In the genomic region with DNA sequence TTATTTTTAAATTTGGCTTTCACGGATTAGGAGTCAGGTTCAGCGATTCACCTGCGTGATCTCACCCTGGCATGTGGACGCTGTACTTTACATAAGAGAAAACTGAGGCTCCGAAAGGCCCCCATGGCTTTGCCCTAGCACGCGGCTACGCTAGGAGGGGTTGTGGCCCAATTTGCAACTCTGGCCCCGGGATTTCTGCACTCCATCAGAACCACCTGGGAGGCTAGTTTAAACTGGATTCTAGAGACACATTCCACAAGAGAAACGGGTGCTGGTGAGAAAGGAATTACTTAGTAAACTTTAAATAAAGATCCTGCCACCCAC, we compare ENCODE assay signal across 9 cellular contexts. TPM values are rescaled to one million over a fixed set of nuclear protein-coding genes. Genes with fewer than 3 reads are reported as not detected.
DNase-seq lines count a peak whose midpoint lies in the region; ATAC-seq and TF ChIP-seq lines count a peak whose summit lies in the region.
"Had no signal": no experiment of that assay in that cellular context is flagged by ENCODE, and none has a peak within 500 bp of the region (broad histone marks: within the 10 kb centered on the region; RNA-seq: fewer than 3 reads in every experiment).

No MANE protein-coding gene starts in this region.

- H4K20me1 ChIP-seq in SK-N-SH (ENCODE audit: insufficient read depth) = peaks cover 5% of the 10 kb centered on the region; the same call in 1 of the 2 replicates

- CTCF ChIA-PET in SK-N-SH (lab: Yijun Ruan, JAX) = interaction anchor here (1.0 to 8.7 kb wide), 6 partner anchors 16 to 184 kb away, joined by 3 to 86 read pairs (median 8); no protein-coding TSS in a partner anchor

- peak overlapping the region; percentile 94 for H3K27ac Mint-ChIP-seq in activated T-helper 17 cell treated with anti-CD3 and anti-CD28 coated beads, Interleukin-2, amount 50 U/mL, for 72 hours
- H3K27ac Mint-ChIP-seq in immature natural killer cell = peak overlapping the region; percentile 89 to 97 (median 95)

- H3K4me3 ChIP-seq in SK-N-SH (ENCODE audit: low read depth in 2 of 2, low read length in 1 of 2) = no peak overlapping the region
- H3K4me3 ChIP-seq in stomach smooth muscle (ENCODE audit: low read length in 2 of 2) = peak overlapping the region in 1 of 2 donors; percentile 68
- H3K4me3 ChIP-seq in mucosa of descending colon = no peak overlapping the region

- DNase-seq in SK-N-SH (no peak), immature natural killer cell (no peak), mucosa of descending colon (no peak)
- no peak for DNase-seq in stimulated activated CD4-positive, alpha-beta T cell treated with anti-CD3 and anti-CD28 coated beads, Interleukin-4, amount 100 ng/mL, for 24 hours

- intact Hi-C loops in mucosa of descending colon (cut with DNase I, micrococcal nuclease) = no loop called here

- POLR2A ChIA-PET in SK-N-SH (lab: Yijun Ruan, JAX) = no interaction called here

- no peak for TF ChIP-seq EP300 in SK-N-SH (IDR thresholded peaks at IDR 0.05; ENCODE audit: borderline replicate concordance in 1 of 2, low read depth in 1 of 2, low read length in 1 of 2)

- H3K4me2 ChIP-seq in SK-N-SH = peak overlapping the region; percentile 83

- no peaks in the 10 kb centered on the region for H3K27me3 Mint-ChIP-seq in activated T-helper 17 cell treated with anti-CD3 and anti-CD28 coated beads, Interleukin-2, amount 50 U/mL, for 72 hours
- peaks cover 17 to 35% (median 23%) of the 10 kb centered on the region in 3 donors for H3K27me3 Mint-ChIP-seq in immature natural killer cell (ENCODE audit: low read depth in 3 of 3)

- 68% methylated on average over 10 of the region's 10 CpGs for WGBS in SK-N-SH (ENCODE audit: low lambda C conversion rate)

- peaks cover 21% of the 10 kb centered on the region for H3K4me1 Mint-ChIP-seq in activated T-helper 17 cell treated with anti-CD3 and anti-CD28 coated beads, Interleukin-2, amount 50 U/mL, for 72 hours
- H3K4me1 Mint-ChIP-seq in immature natural killer cell = peaks cover 59 to 66% of the 10 kb centered on the region in 2 donors

- ATAC-seq in SK-N-SH treated with all-trans-retinoic acid at 6 μM for 48 hours (no peak), mucosa of descending colon (no peak), HG02970 (IDR thresholded peaks at IDR 0.05; ENCODE audit: low FRiP score, unreplicated experiment) (no peak)
- ATAC-seq in activated T-helper 17 cell treated with anti-CD3 and anti-CD28 coated beads, Interleukin-2, amount 50 U/mL, for 72 hours (replicated peaks) = no peak

- TF ChIP-seq CTCF in SK-N-SH (IDR thresholded peaks at IDR 0.05) (no peak), mucosa of descending colon (IDR thresholded peaks at IDR 0.05) (no peak)

- peak overlapping the region; percentile 99 for H3K4me3 Mint-ChIP-seq in activated T-helper 17 cell treated with anti-CD3 and anti-CD28 coated beads, Interleukin-2, amount 50 U/mL, for 72 hours
- H3K4me3 Mint-ChIP-seq in immature natural killer cell = peak overlapping the region; percentile 82 to 93 (median 90)

- H3K36me3 ChIP-seq in SK-N-SH (replicated peaks in 1 of 2; ENCODE audit: control insufficient read depth in 1 of 2, insufficient read depth in 2 of 2, low read length in 1 of 2) (peaks cover 13 to 20% of the 10 kb centered on the region in 2 experiments), stomach smooth muscle (ENCODE audit: control insufficient read depth in 2 of 2, insufficient read depth in 2 of 2, low read length in 2 of 2) (peaks cover 5 to 22% of the 10 kb centered on the region in 2 donors), mucosa of descending colon (ENCODE audit: low read depth) (no peaks in the 10 kb centered on the region)

- peak overlapping the region; percentile 17 to 64; a peak in 3 of 4 replicates for H3K27ac ChIP-seq in SK-N-SH (ENCODE audit: low read depth in 2 of 2, low read length in 1 of 2)
- H3K27ac ChIP-seq in stomach smooth muscle (ENCODE audit: low read length) = peak overlapping the region; percentile 78

- no peak overlapping the region for H2AFZ ChIP-seq in SK-N-SH (ENCODE audit: low read depth)

- no peaks in the 10 kb centered on the region for H3K9me3 Mint-ChIP-seq in activated T-helper 17 cell treated with anti-CD3 and anti-CD28 coated beads, Interleukin-2, amount 50 U/mL, for 72 hours
- H3K9me3 Mint-ChIP-seq in immature natural killer cell = no peaks in the 10 kb centered on the region

- H3K27me3 ChIP-seq in SK-N-SH (ENCODE audit: insufficient read depth) (no peaks in the 10 kb centered on the region), stomach smooth muscle (ENCODE audit: control insufficient read depth in 1 of 2, insufficient read depth in 2 of 2, low read length in 2 of 2) (no peaks in the 10 kb centered on the region)

- H3K4me1 ChIP-seq in SK-N-SH (ENCODE audit: control insufficient read depth in 1 of 2, insufficient read depth in 2 of 2, low read depth in 1 of 2, low read length in 1 of 2) (peaks cover 21 to 27% of the 10 kb centered on the region in 2 experiments; a peak in 3 of 4 replicates), stomach smooth muscle (ENCODE audit: control insufficient read depth, insufficient read depth, low read length) (peaks cover 73% of the 10 kb centered on the region), mucosa of descending colon (ENCODE audit: low read depth) (peaks cover 50% of the 10 kb centered on the region)

- H3F3A ChIP-seq in SK-N-SH (replicated peaks; ENCODE audit: insufficient read depth) = peaks cover 19% of the 10 kb centered on the region

- no peaks in the 10 kb centered on the region for H3K9me2 ChIP-seq in SK-N-SH

- no peak for TF ChIP-seq RAD21 in SK-N-SH (IDR thresholded peaks at IDR 0.05; ENCODE audit: low read length)

- H3K9me3 ChIP-seq in SK-N-SH = no peaks in the 10 kb centered on the region
- no peaks in the 10 kb centered on the region for H3K9me3 ChIP-seq in stomach smooth muscle (ENCODE audit: control insufficient read depth in 2 of 2, low read length in 2 of 2)
- H3K9me3 ChIP-seq in mucosa of descending colon = no peaks in the 10 kb centered on the region

- peaks cover 98% of the 10 kb centered on the region for H3K36me3 Mint-ChIP-seq in activated T-helper 17 cell treated with anti-CD3 and anti-CD28 coated beads, Interleukin-2, amount 50 U/mL, for 72 hours (ENCODE audit: low read depth)
- H3K36me3 Mint-ChIP-seq in immature natural killer cell = peaks cover 4 to 21% (median 13%) of the 10 kb centered on the region in 3 donors

- peak overlapping the region; percentile 54; the same call in 1 of the 2 replicates for H3K9ac ChIP-seq in SK-N-SH
- H3K9ac ChIP-seq in stomach smooth muscle (ENCODE audit: low read length in 2 of 2) = peak overlapping the region in 1 of 2 donors; percentile 42

- peaks cover 21% of the 10 kb centered on the region for H3K79me2 ChIP-seq in SK-N-SH (ENCODE audit: insufficient read depth)

TF ChIP-seq in SK-N-SH, 30 proteins besides CTCF, POLR2A, EP300 and RAD21 (continues in another document):
- TF ChIP-seq TCF12 (IDR thresholded peaks at IDR 0.05) (no peak), SMC3 (IDR thresholded peaks at IDR 0.05; ENCODE audit: low read depth, low read length) (no peak), NRF1 (IDR thresholded peaks at IDR 0.05; ENCODE audit: low read depth, low read length) (no peak)
- TF ChIP-seq, protein P1, sequence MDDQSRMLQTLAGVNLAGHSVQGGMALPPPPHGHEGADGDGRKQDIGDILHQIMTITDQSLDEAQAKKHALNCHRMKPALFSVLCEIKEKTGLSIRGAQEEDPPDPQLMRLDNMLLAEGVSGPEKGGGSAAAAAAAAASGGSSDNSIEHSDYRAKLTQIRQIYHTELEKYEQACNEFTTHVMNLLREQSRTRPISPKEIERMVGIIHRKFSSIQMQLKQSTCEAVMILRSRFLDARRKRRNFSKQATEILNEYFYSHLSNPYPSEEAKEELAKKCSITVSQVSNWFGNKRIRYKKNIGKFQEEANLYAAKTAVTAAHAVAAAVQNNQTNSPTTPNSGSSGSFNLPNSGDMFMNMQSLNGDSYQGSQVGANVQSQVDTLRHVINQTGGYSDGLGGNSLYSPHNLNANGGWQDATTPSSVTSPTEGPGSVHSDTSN (IDR thresholded peaks at IDR 0.05) = no peak

TF ChIP-seq in SK-N-SH treated with all-trans-retinoic acid at 6 μM for 48 hours, 23 proteins besides CTCF, POLR2A, EP300 and RAD21:
- TF ChIP-seq PPARA (CRISPR knock-in tag; IDR thresholded peaks at IDR 0.05; ENCODE audit: borderline replicate concordance) (no peak), GLIS3 (CRISPR knock-in tag; IDR thresholded peaks at IDR 0.05) (no peak), ZFP3 (CRISPR knock-in tag; IDR thresholded peaks at IDR 0.05) (no peak), ZC3H10 (CRISPR knock-in tag; IDR thresholded peaks at IDR 0.05) (no peak), RARB (CRISPR knock-in tag; IDR thresholded peaks at IDR 0.05) (no peak)

RNA-seq across cellular contexts. Expression of a gene that starts 6.2 kb away (rescaled TPM):
- polyA plus RNA-seq in SK-N-SH (2012; rRNA removed) (7.5 and 19.2 TPM in 2 replicates), immature natural killer cell (10 to 100 TPM in 2 of 3 donors, 1 to 10 TPM in 1; 5.6 to 10.2 (median 10.2) TPM)
- 8.9 and 12.7 TPM in 2 replicates for polyA plus RNA-seq in SK-N-SH (2012; cell fraction: cytosol; rRNA removed)
- 49.3 and 90.0 TPM in 2 replicates for polyA plus RNA-seq in SK-N-SH (2012; cell fraction: nucleus; rRNA removed)
- 10 to 100 TPM; 79.0 to 86.3 TPM for total RNA-seq in activated T-helper 17 cell treated with anti-CD3 and anti-CD28 coated beads, Interleukin-2, amount 50 U/mL, for 72 hours
- total RNA-seq in mucosa of descending colon = 100 to 1,000 TPM in 1 of 3 donors, 10 to 100 TPM in 2; 78.9 to 145 (median 90.6) TPM

RNA-seq across cellular contexts. Expression of a gene that starts 23.0 kb away (rescaled TPM):
- polyA plus RNA-seq in SK-N-SH (2012; rRNA removed) = not detected in 2 replicates
- not detected in 2 replicates for polyA plus RNA-seq in SK-N-SH (2012; cell fraction: cytosol; rRNA removed)
- polyA plus RNA-seq in SK-N-SH (2012; cell fraction: nucleus; rRNA removed) = 0.04 TPM in 1 of 2 replicates, not detected in the other
- total RNA-seq in activated T-helper 17 cell treated with anti-CD3 and anti-CD28 coated beads, Interleukin-2, amount 50 U/mL, for 72 hours = not detected
- not detected for polyA plus RNA-seq in immature natural killer cell
- total RNA-seq in mucosa of descending colon = 10 to 100 TPM; 36.5 to 92.6 (median 59.1) TPM
- total RNA-seq: frontal cortex had no signal

RNA-seq across cellular contexts. Expression of a gene that starts 54.2 kb away (rescaled TPM):
- polyA plus RNA-seq in SK-N-SH (2012; rRNA removed) (9.7 and 34.0 TPM in 2 replicates), immature natural killer cell (not detected)
- 13.8 and 20.8 TPM in 2 replicates for polyA plus RNA-seq in SK-N-SH (2012; cell fraction: cytosol; rRNA removed)
- 49.8 and 71.7 TPM in 2 replicates for polyA plus RNA-seq in SK-N-SH (2012; cell fraction: nucleus; rRNA removed)
- not detected for total RNA-seq in activated T-helper 17 cell treated with anti-CD3 and anti-CD28 coated beads, Interleukin-2, amount 50 U/mL, for 72 hours
- total RNA-seq in mucosa of descending colon = 10 to 100 TPM; 16.3 to 25.1 (median 20.3) TPM

RNA-seq across cellular contexts. Expression of a gene that starts 55.8 kb away (rescaled TPM):
- polyA plus RNA-seq in SK-N-SH (2012; rRNA removed) = not detected in 2 replicates
- not detected in 2 replicates for polyA plus RNA-seq in SK-N-SH (2012; cell fraction: cytosol; rRNA removed)
- 0.04 TPM in 1 of 2 replicates, not detected in the other for polyA plus RNA-seq in SK-N-SH (2012; cell fraction: nucleus; rRNA removed)
- total RNA-seq in activated T-helper 17 cell treated with anti-CD3 and anti-CD28 coated beads, Interleukin-2, amount 50 U/mL, for 72 hours = not detected
- not detected for polyA plus RNA-seq in immature natural killer cell
- total RNA-seq in mucosa of descending colon = under 1 TPM in 1 of 3 donors, not detected in 2; 0.17 TPM
- total RNA-seq: frontal cortex had no signal

Comparison
In these comparisons a context has a peak if more than half of its experiments do, and no peak if none do; other contexts are left out.
1. RNA of a gene that starts 23.0 kb away (total RNA-seq): 36.5 to 92.6 TPM in mucosa of descending colon; not detected in activated T-helper 17 cell treated with anti-CD3 and anti-CD28 coated beads, Interleukin-2, amount 50 U/mL, for 72 hours; every median in the first group is over 10 times any median in the second.
2. RNA of a gene that starts 54.2 kb away (total RNA-seq): 16.3 to 25.1 TPM in mucosa of descending colon; not detected in activated T-helper 17 cell treated with anti-CD3 and anti-CD28 coated beads, Interleukin-2, amount 50 U/mL, for 72 hours; every median in the first group is over 10 times any median in the second.